32 cellular contexts compared by ENCODE assay signal in genomic region chr2:30899655-30900054, GRCh38.
"Had no signal": no experiment of that assay in that cellular context is flagged by ENCODE, and none has a peak within 500 bp of the region (broad histone marks: within the 10 kb centered on the region; RNA-seq: fewer than 3 reads in every experiment).

No MANE protein-coding gene starts in this region.

- H3K9me3 Mint-ChIP-seq: activated CD4-positive, alpha-beta memory T cell treated with anti-CD3 and anti-CD28 coated beads, Interleukin-2, amount 10 ng/mL, durations not matched to agents 7 days and 5 days; activated naive CD4-positive, alpha-beta T cell treated with anti-CD3 and anti-CD28 coated beads, Interleukin-2, amount 50 U/mL, for 24 hours; activated naive CD8-positive, alpha-beta T cell treated with anti-CD3 and anti-CD28 coated beads, Interleukin-2, amount 10 ng/mL, durations not matched to agents 7 days and 5 days; activated T-cell treated with anti-CD3 and anti-CD28 coated beads, Interleukin-2, amount 50 U/mL, for 24 hours; activated T-helper 2 cell treated with anti-CD3 and anti-CD28 coated beads, Interferon-gamma antibody, Interleukin-2, Interleukin-4, amounts not matched to agents 10 μg/mL and 5 μg/mL and 100 μg/mL, durations not matched to agents 14 hours and 24 hours and 36 hours; central memory CD8-positive, alpha-beta T cell had no signal

- H3K4me3 Mint-ChIP-seq: activated CD4-positive, alpha-beta memory T cell treated with anti-CD3 and anti-CD28 coated beads, Interleukin-2, amount 10 ng/mL, durations not matched to agents 7 days and 5 days; activated naive CD4-positive, alpha-beta T cell treated with anti-CD3 and anti-CD28 coated beads, Interleukin-2, amount 50 U/mL, for 24 hours; activated naive CD8-positive, alpha-beta T cell treated with anti-CD3 and anti-CD28 coated beads, Interleukin-2, amount 10 ng/mL, durations not matched to agents 7 days and 5 days; activated T-cell treated with anti-CD3 and anti-CD28 coated beads, Interleukin-2, amount 50 U/mL, for 24 hours; central memory CD8-positive, alpha-beta T cell had no signal

- H3K27ac ChIP-seq: ascending aorta, cardiac muscle cell, PC-9, RWPE1, VCaP had no signal

- H3K27ac Mint-ChIP-seq: activated CD4-positive, alpha-beta memory T cell treated with anti-CD3 and anti-CD28 coated beads, Interleukin-2, amount 10 ng/mL, durations not matched to agents 7 days and 5 days; activated naive CD4-positive, alpha-beta T cell treated with anti-CD3 and anti-CD28 coated beads, Interleukin-2, amount 50 U/mL, for 24 hours; activated naive CD8-positive, alpha-beta T cell treated with anti-CD3 and anti-CD28 coated beads, Interleukin-2, amount 10 ng/mL, durations not matched to agents 7 days and 5 days; activated T-cell treated with anti-CD3 and anti-CD28 coated beads, Interleukin-2, amount 50 U/mL, for 24 hours; activated T-helper 2 cell treated with anti-CD3 and anti-CD28 coated beads, Interferon-gamma antibody, Interleukin-2, Interleukin-4, amounts not matched to agents 10 μg/mL and 5 μg/mL and 100 μg/mL, durations not matched to agents 14 hours and 24 hours and 36 hours had no signal

- H3K27me3 Mint-ChIP-seq: activated naive CD8-positive, alpha-beta T cell treated with anti-CD3 and anti-CD28 coated beads, Interleukin-2, amount 10 ng/mL, durations not matched to agents 7 days and 5 days; activated T-cell treated with anti-CD3 and anti-CD28 coated beads, Interleukin-2, amount 50 U/mL, for 24 hours had no signal

- H3K4me1 Mint-ChIP-seq: activated CD4-positive, alpha-beta memory T cell treated with anti-CD3 and anti-CD28 coated beads, Interleukin-2, amount 10 ng/mL, durations not matched to agents 7 days and 5 days; activated naive CD4-positive, alpha-beta T cell treated with anti-CD3 and anti-CD28 coated beads, Interleukin-2, amount 50 U/mL, for 24 hours; activated naive CD8-positive, alpha-beta T cell treated with anti-CD3 and anti-CD28 coated beads, Interleukin-2, amount 10 ng/mL, durations not matched to agents 7 days and 5 days; central memory CD8-positive, alpha-beta T cell had no signal

- H3K36me3 Mint-ChIP-seq: activated naive CD4-positive, alpha-beta T cell treated with anti-CD3 and anti-CD28 coated beads, Interleukin-2, amount 50 U/mL, for 24 hours; activated naive CD8-positive, alpha-beta T cell treated with anti-CD3 and anti-CD28 coated beads, Interleukin-2, amount 10 ng/mL, durations not matched to agents 7 days and 5 days had no signal

- H3K36me3 ChIP-seq: ascending aorta, cardiac muscle cell had no signal

- H3K4me3 ChIP-seq: ascending aorta, cardiac muscle cell, K562, PC-9 had no signal

- H3K27me3 ChIP-seq: ascending aorta, cardiac muscle cell had no signal

- H3K9me3 ChIP-seq: ascending aorta had no signal

- DNase-seq: activated CD4-positive, alpha-beta memory T cell treated with anti-CD3 and anti-CD28 coated beads, Interleukin-2, amount 10 ng/mL, durations not matched to agents 7 days and 5 days; activated CD4-positive, alpha-beta T cell treated with anti-CD3 and anti-CD28 coated beads for 1 hour; activated CD4-positive, alpha-beta T cell treated with anti-CD3 and anti-CD28 coated beads for 48 hours; activated CD4-positive, CD25-positive, alpha-beta regulatory T cell; activated gamma-delta T cell; activated naive CD4-positive, alpha-beta T cell treated with Interleukin-2 at 50 U/mL for 16 hours; activated naive CD8-positive, alpha-beta T cell treated with anti-CD3 and anti-CD28 coated beads, Interleukin-2, amount 10 ng/mL, durations not matched to agents 7 days and 5 days; activated T-cell treated with anti-CD3 and anti-CD28 coated beads, Interleukin-2, amount 50 U/mL, for 24 hours; amygdala; NCI-H1092 treated with DMSO at 0.1 percent for 48 hours; NCI-H1417; NCI-H146; NCI-H187; NCI-H2029 treated with DMSO at 0.1 percent for 48 hours; NCI-H2107; NCI-H2171; NCI-H510A; NCI-H69; NK-92 treated with Interleukin-12 subunit alpha and Interleukin-12 subunit beta, amount 100 ng/mL, for 24 hours; PC-9; SIG-M5; T-helper 1 cell; T-helper 2 cell; T-helper 9 cell had no signal

- H3K4me1 ChIP-seq: ascending aorta had no signal

- H3K4me2 ChIP-seq: PC-9 had no signal
